ENCODE assay signal across 1 cellular context in genomic region chr11:6612008-6612815, GRCh38.
TF ChIP-seq lines count a peak whose summit lies in the region.

TAF10 (minus strand) TSS chr11:6612216; CDS start chr11:6612189, 27 bp downstream.

TF ChIP-seq in K562, 482 proteins besides CTCF, POLR2A, EP300 and RAD21 (continued from another document and continues in another):
- TF ChIP-seq, protein P1, sequence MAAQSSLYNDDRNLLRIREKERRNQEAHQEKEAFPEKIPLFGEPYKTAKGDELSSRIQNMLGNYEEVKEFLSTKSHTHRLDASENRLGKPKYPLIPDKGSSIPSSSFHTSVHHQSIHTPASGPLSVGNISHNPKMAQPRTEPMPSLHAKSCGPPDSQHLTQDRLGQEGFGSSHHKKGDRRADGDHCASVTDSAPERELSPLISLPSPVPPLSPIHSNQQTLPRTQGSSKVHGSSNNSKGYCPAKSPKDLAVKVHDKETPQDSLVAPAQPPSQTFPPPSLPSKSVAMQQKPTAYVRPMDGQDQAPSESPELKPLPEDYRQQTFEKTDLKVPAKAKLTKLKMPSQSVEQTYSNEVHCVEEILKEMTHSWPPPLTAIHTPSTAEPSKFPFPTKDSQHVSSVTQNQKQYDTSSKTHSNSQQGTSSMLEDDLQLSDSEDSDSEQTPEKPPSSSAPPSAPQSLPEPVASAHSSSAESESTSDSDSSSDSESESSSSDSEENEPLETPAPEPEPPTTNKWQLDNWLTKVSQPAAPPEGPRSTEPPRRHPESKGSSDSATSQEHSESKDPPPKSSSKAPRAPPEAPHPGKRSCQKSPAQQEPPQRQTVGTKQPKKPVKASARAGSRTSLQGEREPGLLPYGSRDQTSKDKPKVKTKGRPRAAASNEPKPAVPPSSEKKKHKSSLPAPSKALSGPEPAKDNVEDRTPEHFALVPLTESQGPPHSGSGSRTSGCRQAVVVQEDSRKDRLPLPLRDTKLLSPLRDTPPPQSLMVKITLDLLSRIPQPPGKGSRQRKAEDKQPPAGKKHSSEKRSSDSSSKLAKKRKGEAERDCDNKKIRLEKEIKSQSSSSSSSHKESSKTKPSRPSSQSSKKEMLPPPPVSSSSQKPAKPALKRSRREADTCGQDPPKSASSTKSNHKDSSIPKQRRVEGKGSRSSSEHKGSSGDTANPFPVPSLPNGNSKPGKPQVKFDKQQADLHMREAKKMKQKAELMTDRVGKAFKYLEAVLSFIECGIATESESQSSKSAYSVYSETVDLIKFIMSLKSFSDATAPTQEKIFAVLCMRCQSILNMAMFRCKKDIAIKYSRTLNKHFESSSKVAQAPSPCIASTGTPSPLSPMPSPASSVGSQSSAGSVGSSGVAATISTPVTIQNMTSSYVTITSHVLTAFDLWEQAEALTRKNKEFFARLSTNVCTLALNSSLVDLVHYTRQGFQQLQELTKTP (IDR thresholded peaks at IDR 0.05; ENCODE audit: low read depth in 1 of 2, partially characterized antibody in 2 of 2) = peak in 1 of 2 experiments; percentile 73
- 0 out of 2 replicates have a peak, but pooled peaks have one; percentile 63 for TF ChIP-seq SMAD3 (CRISPR knock-in tag; conservative IDR thresholded peaks at IDR 0.05)
- peak in 1 of 2 experiments; percentile 87; a peak in 2 of 4 replicates for TF ChIP-seq SRF (CRISPR knock-in tag; IDR thresholded peaks at IDR 0.05)
- TF ChIP-seq PCBP1 (IDR thresholded peaks at IDR 0.05; ENCODE audit: low read depth, low read length, poor library complexity, severe bottlenecking) = peak; percentile 84
- TF ChIP-seq JUNB (CRISPR knock-in tag; conservative IDR thresholded peaks at IDR 0.05) = peak; percentile 58; the same call in 1 of the 2 replicates
- TF ChIP-seq, protein P2, sequence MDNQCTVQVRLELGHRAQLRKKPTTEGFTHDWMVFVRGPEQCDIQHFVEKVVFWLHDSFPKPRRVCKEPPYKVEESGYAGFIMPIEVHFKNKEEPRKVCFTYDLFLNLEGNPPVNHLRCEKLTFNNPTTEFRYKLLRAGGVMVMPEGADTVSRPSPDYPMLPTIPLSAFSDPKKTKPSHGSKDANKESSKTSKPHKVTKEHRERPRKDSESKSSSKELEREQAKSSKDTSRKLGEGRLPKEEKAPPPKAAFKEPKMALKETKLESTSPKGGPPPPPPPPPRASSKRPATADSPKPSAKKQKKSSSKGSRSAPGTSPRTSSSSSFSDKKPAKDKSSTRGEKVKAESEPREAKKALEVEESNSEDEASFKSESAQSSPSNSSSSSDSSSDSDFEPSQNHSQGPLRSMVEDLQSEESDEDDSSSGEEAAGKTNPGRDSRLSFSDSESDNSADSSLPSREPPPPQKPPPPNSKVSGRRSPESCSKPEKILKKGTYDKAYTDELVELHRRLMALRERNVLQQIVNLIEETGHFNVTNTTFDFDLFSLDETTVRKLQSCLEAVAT (IDR thresholded peaks at IDR 0.05) = peak in 1 of 2 experiments; percentile 82; a peak in 2 of 4 replicates
- TF ChIP-seq ZFX (CRISPR knock-in tag; IDR thresholded peaks at IDR 0.05) = peak; percentile 65
- TF ChIP-seq USF2 (CRISPR knock-in tag; IDR thresholded peaks at IDR 0.05) = no peak
- no peak for TF ChIP-seq LEF1 (IDR thresholded peaks at IDR 0.05)
- TF ChIP-seq ARID1B (IDR thresholded peaks at IDR 0.05) = no peak; the same call in 1 of the 2 replicates
- TF ChIP-seq RUNX1 (IDR thresholded peaks at IDR 0.05; ENCODE audit: low read depth) = no peak
- TF ChIP-seq HEY1 (CRISPR knock-in tag; IDR thresholded peaks at IDR 0.05; ENCODE audit: borderline replicate concordance) = 0 out of 2 replicates have a peak, but pooled peaks have one; percentile 65
- TF ChIP-seq PHTF2 (CRISPR knock-in tag; IDR thresholded peaks at IDR 0.05) = peak; percentile 72; the same call in 1 of the 2 replicates
- TF ChIP-seq RFX1 (IDR thresholded peaks at IDR 0.05) = no peak
- TF ChIP-seq ZNF224 (CRISPR knock-in tag; IDR thresholded peaks at IDR 0.05) = no peak
- no peak; the same call in 1 of the 2 replicates for TF ChIP-seq GTF2F1 (IDR thresholded peaks at IDR 0.05; ENCODE audit: low read depth, low read length)
- peak; percentile 58; the same call in 1 of the 2 replicates for TF ChIP-seq ZNF592 (IDR thresholded peaks at IDR 0.05)
- TF ChIP-seq GTF2A2 (tag; IDR thresholded peaks at IDR 0.05) = no peak
- TF ChIP-seq, protein P3, sequence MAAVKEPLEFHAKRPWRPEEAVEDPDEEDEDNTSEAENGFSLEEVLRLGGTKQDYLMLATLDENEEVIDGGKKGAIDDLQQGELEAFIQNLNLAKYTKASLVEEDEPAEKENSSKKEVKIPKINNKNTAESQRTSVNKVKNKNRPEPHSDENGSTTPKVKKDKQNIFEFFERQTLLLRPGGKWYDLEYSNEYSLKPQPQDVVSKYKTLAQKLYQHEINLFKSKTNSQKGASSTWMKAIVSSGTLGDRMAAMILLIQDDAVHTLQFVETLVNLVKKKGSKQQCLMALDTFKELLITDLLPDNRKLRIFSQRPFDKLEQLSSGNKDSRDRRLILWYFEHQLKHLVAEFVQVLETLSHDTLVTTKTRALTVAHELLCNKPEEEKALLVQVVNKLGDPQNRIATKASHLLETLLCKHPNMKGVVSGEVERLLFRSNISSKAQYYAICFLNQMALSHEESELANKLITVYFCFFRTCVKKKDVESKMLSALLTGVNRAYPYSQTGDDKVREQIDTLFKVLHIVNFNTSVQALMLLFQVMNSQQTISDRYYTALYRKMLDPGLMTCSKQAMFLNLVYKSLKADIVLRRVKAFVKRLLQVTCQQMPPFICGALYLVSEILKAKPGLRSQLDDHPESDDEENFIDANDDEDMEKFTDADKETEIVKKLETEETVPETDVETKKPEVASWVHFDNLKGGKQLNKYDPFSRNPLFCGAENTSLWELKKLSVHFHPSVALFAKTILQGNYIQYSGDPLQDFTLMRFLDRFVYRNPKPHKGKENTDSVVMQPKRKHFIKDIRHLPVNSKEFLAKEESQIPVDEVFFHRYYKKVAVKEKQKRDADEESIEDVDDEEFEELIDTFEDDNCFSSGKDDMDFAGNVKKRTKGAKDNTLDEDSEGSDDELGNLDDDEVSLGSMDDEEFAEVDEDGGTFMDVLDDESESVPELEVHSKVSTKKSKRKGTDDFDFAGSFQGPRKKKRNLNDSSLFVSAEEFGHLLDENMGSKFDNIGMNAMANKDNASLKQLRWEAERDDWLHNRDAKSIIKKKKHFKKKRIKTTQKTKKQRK (IDR thresholded peaks at IDR 0.05; ENCODE audit: borderline replicate concordance, low read depth, low read length) = no peak
- peak; percentile 47; the same call in 1 of the 2 replicates for TF ChIP-seq ZFP1 (CRISPR knock-in tag; IDR thresholded peaks at IDR 0.05)
- TF ChIP-seq EP400 (IDR thresholded peaks at IDR 0.05) = peak; percentile 83
- peak; percentile 29; the same call in 1 of the 2 replicates for TF ChIP-seq ESRRB (CRISPR knock-in tag; IDR thresholded peaks at IDR 0.05; ENCODE audit: borderline replicate concordance)
- TF ChIP-seq, protein P4, sequence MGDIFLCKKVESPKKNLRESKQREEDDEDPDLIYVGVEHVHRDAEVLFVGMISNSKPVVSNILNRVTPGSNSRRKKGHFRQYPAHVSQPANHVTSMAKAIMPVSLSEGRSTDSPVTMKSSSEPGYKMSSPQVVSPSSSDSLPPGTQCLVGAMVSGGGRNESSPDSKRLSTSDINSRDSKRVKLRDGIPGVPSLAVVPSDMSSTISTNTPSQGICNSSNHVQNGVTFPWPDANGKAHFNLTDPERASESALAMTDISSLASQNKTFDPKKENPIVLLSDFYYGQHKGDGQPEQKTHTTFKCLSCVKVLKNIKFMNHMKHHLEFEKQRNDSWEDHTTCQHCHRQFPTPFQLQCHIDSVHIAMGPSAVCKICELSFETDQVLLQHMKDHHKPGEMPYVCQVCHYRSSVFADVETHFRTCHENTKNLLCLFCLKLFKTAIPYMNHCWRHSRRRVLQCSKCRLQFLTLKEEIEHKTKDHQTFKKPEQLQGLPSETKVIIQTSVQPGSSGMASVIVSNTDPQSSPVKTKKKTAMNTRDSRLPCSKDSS (IDR thresholded peaks at IDR 0.05; ENCODE audit: low read depth, partially characterized antibody) = no peak
- no peak for TF ChIP-seq COPS2 (conservative IDR thresholded peaks at IDR 0.05)
- TF ChIP-seq ELF2 (CRISPR knock-in tag; IDR thresholded peaks at IDR 0.05) = peak; percentile 83
- peak; percentile 74 for TF ChIP-seq KLF13 (tag; IDR thresholded peaks at IDR 0.05; ENCODE audit: borderline replicate concordance, low read depth)
- peak; percentile 23; the same call in 1 of the 2 replicates for TF ChIP-seq ZNF239 (CRISPR knock-in tag; IDR thresholded peaks at IDR 0.05)
- no peak for TF ChIP-seq ZKSCAN3 (CRISPR knock-in tag; IDR thresholded peaks at IDR 0.05)
- no peak for TF ChIP-seq BCLAF1 (IDR thresholded peaks at IDR 0.05; ENCODE audit: borderline replicate concordance in 1 of 2, control insufficient read depth in 1 of 2, low read depth in 2 of 2, low read length in 1 of 2)
- TF ChIP-seq MCM7 (IDR thresholded peaks at IDR 0.05) = no peak
- TF ChIP-seq ZNF699 (CRISPR knock-in tag; IDR thresholded peaks at IDR 0.05; ENCODE audit: insufficient replicate concordance) = no peak
- no peak for TF ChIP-seq FOS (IDR thresholded peaks at IDR 0.05; ENCODE audit: extremely low read depth, insufficient read length)
- no peak; the same call in 1 of the 2 replicates for TF ChIP-seq SOX6 (IDR thresholded peaks at IDR 0.05)
- TF ChIP-seq RBM14 (IDR thresholded peaks at IDR 0.05; ENCODE audit: borderline replicate concordance, insufficient read depth, low read depth, low read length) = no peak
- TF ChIP-seq ETV1 (tag; conservative IDR thresholded peaks at IDR 0.05; ENCODE audit: low read depth) = peak; percentile 84
- TF ChIP-seq POLR3G (IDR thresholded peaks at IDR 0.05; ENCODE audit: extremely low read depth, insufficient read length, insufficient replicate concordance) = no peak
- TF ChIP-seq C11orf30 (IDR thresholded peaks at IDR 0.05; ENCODE audit: low read depth) = peak; percentile 22; the same call in 1 of the 2 replicates
- TF ChIP-seq ATF4 (CRISPR knock-in tag; IDR thresholded peaks at IDR 0.05) = peak; percentile 62
